Comparison of ENCODE assay signal across 11 cellular contexts in the genomic region with DNA sequence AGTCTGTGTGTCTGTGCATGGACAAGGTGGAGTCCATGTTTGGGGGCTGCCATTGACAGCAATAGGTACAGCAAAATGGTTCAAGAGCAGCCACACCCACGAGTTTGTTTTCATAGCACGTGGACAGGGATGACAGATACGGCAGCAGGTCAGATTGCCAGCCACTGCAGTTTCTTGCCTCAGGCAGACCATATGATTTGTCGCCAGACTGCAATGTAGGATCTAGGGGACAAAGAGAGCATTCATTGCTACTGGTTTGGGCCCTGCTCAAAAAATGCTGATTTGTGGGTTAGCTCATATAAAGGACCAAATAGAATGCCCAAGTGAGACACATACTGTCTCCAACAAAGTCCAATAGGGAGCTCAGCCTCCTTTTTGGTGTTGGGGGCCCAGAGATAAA.
"Had no signal": no experiment of that assay in that cellular context is flagged by ENCODE, and none has a peak within 500 bp of the region (broad histone marks: within the 10 kb centered on the region; RNA-seq: fewer than 3 reads in every experiment).

No MANE protein-coding gene starts in this region.

- DNase-seq: activated CD8-positive, alpha-beta T cell treated with anti-CD3 and anti-CD28 coated beads, Interleukin-2, amount 10 ng/mL, durations not matched to agents 7 days and 5 days; activated naive CD4-positive, alpha-beta T cell treated with Interleukin-2 at 50 U/mL for 16 hours; aorta; effector memory CD4-positive, alpha-beta T cell; naive B cell; pancreas; retina; stimulated activated CD4-positive, alpha-beta T cell treated with anti-CD3 and anti-CD28 coated beads, Interleukin-4, amount 100 ng/mL, for 24 hours; stimulated activated naive CD8-positive, alpha-beta T cell treated with anti-CD3 and anti-CD28 coated beads, Interleukin-15, Interleukin-2, amounts not matched to agents 100 U/mL and 50 U/mL, for 24 hours; T-helper 17 cell; trophoblast cell had no signal
